Comparison of ENCODE assay signal across 8 cellular contexts in the genomic region with DNA sequence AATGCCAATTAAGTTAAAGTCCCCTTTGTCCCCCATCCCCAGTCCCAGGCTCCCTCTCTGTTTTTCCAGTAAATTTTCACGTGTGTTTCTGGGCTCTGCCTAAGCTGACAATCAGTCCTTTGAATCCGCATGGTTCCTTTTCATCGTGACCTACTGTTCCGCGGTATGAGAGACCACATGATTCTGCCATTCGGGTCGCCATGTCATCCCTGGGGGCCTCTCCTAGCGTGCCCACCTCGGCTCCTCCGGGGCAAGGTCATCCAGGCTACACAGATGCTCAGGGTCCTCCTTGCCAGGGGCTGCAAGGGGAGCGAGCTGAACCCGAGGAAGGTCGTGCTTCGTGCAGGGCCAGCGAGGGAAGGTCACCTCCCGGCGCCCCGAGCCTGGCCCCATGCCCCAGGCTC.
A peak's percentile ranks its signal among the peaks of the same experiment; 100 is the strongest.
DNase-seq lines count a peak whose midpoint lies in the region; ATAC-seq and TF ChIP-seq lines count a peak whose summit lies in the region.

No MANE protein-coding gene starts in this region.

- H3K4me3 Mint-ChIP-seq in activated CD4-positive, alpha-beta memory T cell treated with anti-CD3 and anti-CD28 coated beads, Interleukin-2, amount 10 ng/mL, durations not matched to agents 7 days and 5 days = peak overlapping the region; percentile 70

- H3K27me3 ChIP-seq in heart left ventricle (no peaks in the 10 kb centered on the region), rectal smooth muscle tissue (ENCODE audit: control insufficient read depth, insufficient read depth, low read length) (no peaks in the 10 kb centered on the region)

- H3K9me3 Mint-ChIP-seq in activated CD4-positive, alpha-beta memory T cell treated with anti-CD3 and anti-CD28 coated beads, Interleukin-2, amount 10 ng/mL, durations not matched to agents 7 days and 5 days = no peaks in the 10 kb centered on the region

- H3K9ac ChIP-seq in rectal smooth muscle tissue (ENCODE audit: low read length) = peak overlapping the region; percentile 7

- WGBS in heart left ventricle, 4 donors = 0 to 1% (median 0%) methylated on average over 12 to 18 of the region's 18 CpGs

- H3K4me1 ChIP-seq in heart left ventricle (peaks cover 0 to 17% (median 3%) of the 10 kb centered on the region in 12 donors), rectal smooth muscle tissue (ENCODE audit: control insufficient read depth, insufficient read depth, low read length) (no peaks in the 10 kb centered on the region)

- no peak for TF ChIP-seq POLR2A in heart left ventricle (IDR thresholded peaks at IDR 0.05)

- H3K27me3 Mint-ChIP-seq in activated CD4-positive, alpha-beta memory T cell treated with anti-CD3 and anti-CD28 coated beads, Interleukin-2, amount 10 ng/mL, durations not matched to agents 7 days and 5 days = peaks cover 14% of the 10 kb centered on the region

- H3K36me3 ChIP-seq in heart left ventricle (no peaks in the 10 kb centered on the region), rectal smooth muscle tissue (ENCODE audit: control insufficient read depth, insufficient read depth, low read length) (no peaks in the 10 kb centered on the region)

- CTCF ChIA-PET in activated CD4-positive, alpha-beta memory T cell treated with anti-CD3 and anti-CD28 coated beads, Interleukin-2, amount 10 ng/mL, durations not matched to agents 7 days and 5 days (lab: Charles Lee) = no interaction called here

- no peaks in the 10 kb centered on the region for H3K9me3 ChIP-seq in heart left ventricle

- ATAC-seq in HG03354 (IDR thresholded peaks at IDR 0.05; ENCODE audit: poor library complexity, severe bottlenecking, unreplicated experiment) (peak; percentile 25), heart left ventricle (peak in 2 of 4 donors; percentile 12 to 33), HG03095 (IDR thresholded peaks at IDR 0.05; ENCODE audit: unreplicated experiment) (no peak)

- POLR2A ChIA-PET in activated CD4-positive, alpha-beta memory T cell treated with anti-CD3 and anti-CD28 coated beads, Interleukin-2, amount 10 ng/mL, durations not matched to agents 7 days and 5 days (lab: Charles Lee) = interaction anchor here (0.6 to 1.6 kb wide), 13 partner anchors 7 to 579 kb away, joined by 3 to 7 read pairs (median 3); partner anchors contain the start of gene NF1

- H3K27ac Mint-ChIP-seq in activated CD4-positive, alpha-beta memory T cell treated with anti-CD3 and anti-CD28 coated beads, Interleukin-2, amount 10 ng/mL, durations not matched to agents 7 days and 5 days = peak overlapping the region; percentile 75

- H3K27ac ChIP-seq in heart left ventricle (peak overlapping the region; percentile 81 to 97 (median 94)), rectal smooth muscle tissue (ENCODE audit: low read depth, low read length) (peak overlapping the region; percentile 78)

- intact Hi-C loops in heart left ventricle (cut with DNase I) = no loop called here

- H3K4me3 ChIP-seq in heart left ventricle = peak overlapping the region; percentile 51 to 93 (median 80)
- peak overlapping the region; percentile 80 for H3K4me3 ChIP-seq in rectal smooth muscle tissue (ENCODE audit: low read length)

- DNase-seq in A172 (ENCODE audit: low spot score) = peak; percentile 37
- peak; percentile 36 for DNase-seq in GM03348 (ENCODE audit: low spot score)
- DNase-seq in activated CD4-positive, alpha-beta memory T cell treated with anti-CD3 and anti-CD28 coated beads, Interleukin-2, amount 10 ng/mL, durations not matched to agents 7 days and 5 days = no peak
- DNase-seq in heart left ventricle = no peak
- DNase-seq in mesenteric fat pad (ENCODE audit: low spot score) = no peak

- TF ChIP-seq CTCF in heart left ventricle (IDR thresholded peaks at IDR 0.05) = no peak

- H3K4me1 Mint-ChIP-seq in activated CD4-positive, alpha-beta memory T cell treated with anti-CD3 and anti-CD28 coated beads, Interleukin-2, amount 10 ng/mL, durations not matched to agents 7 days and 5 days = peaks cover 25% of the 10 kb centered on the region

- H3K36me3 Mint-ChIP-seq in activated CD4-positive, alpha-beta memory T cell treated with anti-CD3 and anti-CD28 coated beads, Interleukin-2, amount 10 ng/mL, durations not matched to agents 7 days and 5 days (ENCODE audit: low read depth) = no peaks in the 10 kb centered on the region

Comparison
In these comparisons a context has a peak if more than half of its experiments do, and no peak if none do; other contexts are left out.
1. DNase-seq: peak in A172 (single experiment) and GM03348 (single experiment); none in activated CD4-positive, alpha-beta memory T cell treated with anti-CD3 and anti-CD28 coated beads, Interleukin-2, amount 10 ng/mL, durations not matched to agents 7 days and 5 days (single experiment), heart left ventricle (0 of 5) and mesenteric fat pad (single experiment).